Comparison of ENCODE assay signal across 9 cellular contexts in genomic region chr19:11505032-11505503, GRCh38. TPM values are rescaled to one million over a fixed set of nuclear protein-coding genes. Genes with fewer than 3 reads are reported as not detected.
A peak's percentile ranks its signal among the peaks of the same experiment; 100 is the strongest.
DNase-seq lines count a peak whose midpoint lies in the region; ATAC-seq, FAIRE-seq and TF ChIP-seq lines count a peak whose summit lies in the region.
"Had no signal": no experiment of that assay in that cellular context is flagged by ENCODE, and none has a peak within 500 bp of the region (broad histone marks: within the 10 kb centered on the region; RNA-seq: fewer than 3 reads in every experiment).

No MANE protein-coding gene starts in this region.

- H3K4me2 ChIP-seq in BLaER1 (peak overlapping the region; percentile 85), HepG2 (ENCODE audit: low read depth, low read length) (peak overlapping the region; percentile 95)

- BruUV-seq in HepG2 (replicated peaks; lab: Mats Ljungman, UMichigan) = no TSS peak

- H2AFZ ChIP-seq in HepG2 (ENCODE audit: low read length) = no peak overlapping the region

- H3K79me2 ChIP-seq in HepG2 (ENCODE audit: insufficient read depth, low read length) = peaks cover 6% of the 10 kb centered on the region

- peak overlapping the region; percentile 90 for H3K9ac ChIP-seq in BLaER1
- H3K9ac ChIP-seq in HepG2 (ENCODE audit: insufficient read depth, low read depth, low read length) = peak overlapping the region; percentile 80

- H3K27me3 ChIP-seq in BLaER1 (no peaks in the 10 kb centered on the region), HepG2 (ENCODE audit: control insufficient read depth in 1 of 2, insufficient read depth in 2 of 2, low read length in 2 of 2) (no peaks in the 10 kb centered on the region)

- POLR2A ChIA-PET in HepG2 (lab: Yijun Ruan, JAX) = interaction anchor here (1.3 kb wide), 1 partner anchor 14 kb away, joined by 3 read pairs; no protein-coding TSS in a partner anchor

- in situ Hi-C loops in HepG2 (cut with HindIII; ENCODE audit: extremely low pct_ligation_motif_present, low pct_unique_long_range_greater_than_20kb) = no loop called here

- peaks cover 32% of the 10 kb centered on the region; the same call in 1 of the 2 replicates for H3K36me3 ChIP-seq in BLaER1
- peaks cover 0 to 2% of the 10 kb centered on the region in 2 experiments; a peak in 1 of 5 replicates for H3K36me3 ChIP-seq in HepG2 (replicated peaks in 1 of 2; ENCODE audit: control insufficient read depth in 1 of 2, insufficient read depth in 2 of 2, low read length in 2 of 2)

- H3K4me1 ChIP-seq in BLaER1 = peaks cover 24% of the 10 kb centered on the region
- peaks cover 18% of the 10 kb centered on the region for H3K4me1 ChIP-seq in HepG2 (ENCODE audit: insufficient read depth, low read length)

- H3K27ac ChIP-seq in BLaER1 (peak overlapping the region; percentile 91), HepG2 (ENCODE audit: extremely low read length, insufficient read depth, low read length) (peak overlapping the region; percentile 77)

- H3K4me3 ChIP-seq in BLaER1 = peak overlapping the region; percentile 92
- peak overlapping the region; percentile 77 to 84 (median 81) for H3K4me3 ChIP-seq in HepG2 (replicated peaks in 1 of 3; ENCODE audit: insufficient read depth in 1 of 3, low read depth in 2 of 3, low read length in 3 of 3)

- CTCF ChIA-PET in HepG2 (lab: Yijun Ruan, JAX; ENCODE audit: low intra/inter-chr PET ratio, low total read pairs) = no interaction called here

- H4K20me1 ChIP-seq in BLaER1 (no peaks in the 10 kb centered on the region; the same call in 1 of the 2 replicates), HepG2 (ENCODE audit: insufficient read depth, low read length) (no peaks in the 10 kb centered on the region; the same call in 1 of the 2 replicates)

- TF ChIP-seq EP300 in HepG2 (IDR thresholded peaks at IDR 0.05; ENCODE audit: low read depth in 2 of 2, low read length in 2 of 2) (no peak), HepG2 (CRISPR knock-in tag; IDR thresholded peaks at IDR 0.05; ENCODE audit: borderline replicate concordance) (no peak)

- H3K9me3 ChIP-seq in BLaER1 (no peaks in the 10 kb centered on the region), HepG2 (ENCODE audit: low read length) (no peaks in the 10 kb centered on the region)

- peak in 1 of 2 experiments; percentile 50; a peak in 1 of 4 replicates for TF ChIP-seq POLR2A in HepG2 (IDR thresholded peaks at IDR 0.05; ENCODE audit: insufficient read depth in 1 of 2, low read depth in 2 of 2, low read length in 2 of 2)

- 20% methylated on average over 1 of the region's 33 CpGs for WGBS in HepG2 (ENCODE audit: low lambda C conversion rate)

- ATAC-seq in GM19372 (IDR thresholded peaks at IDR 0.05; ENCODE audit: low read depth, unreplicated experiment) = peak; percentile 86
- peak; percentile 78 for ATAC-seq in HG03520 (IDR thresholded peaks at IDR 0.05; ENCODE audit: unreplicated experiment)
- peak; percentile 96 for ATAC-seq in HepG2

- DNase-seq in NCI-H526 (lab: John Stamatoyannopoulos, UW) = peak; percentile 86 to 96
- DNase-seq in activated CD4-positive, alpha-beta T cell treated with anti-CD3 and anti-CD28 coated beads, Interleukin-2, amount 50 U/mL, for 1 hour = peak; percentile 97
- DNase-seq in dedifferentiated amniotic fluid mesenchymal stem cell (ENCODE audit: extremely low spot score) = peak; percentile 90
- peak; percentile 91 for DNase-seq in HepG2 (ENCODE audit: low spot score)
- peak; percentile 95 to 97 for DNase-seq in stimulated activated CD4-positive, alpha-beta T cell treated with anti-CD3 and anti-CD28 coated beads, Interleukin-2, amount 100 ng/mL, for 48 hours

- no peak for TF ChIP-seq RAD21 in HepG2 (CRISPR knock-in tag; IDR thresholded peaks at IDR 0.05)

- peak; percentile 30 for FAIRE-seq in HepG2 (lab: Jason Lieb, UNC)

- intact Hi-C loops in HepG2 (cut with micrococcal nuclease; ENCODE audit: unreplicated experiment) = no loop called here

- no peak for TF ChIP-seq CTCF in HepG2 (CRISPR knock-in tag; IDR thresholded peaks at IDR 0.05)

RNA-seq across cellular contexts. Expression of gene ZNF653, which starts 0.6 kb away (rescaled TPM):
- 1.2 and 4.7 TPM in 2 replicates for total RNA-seq in HepG2 (2016; rRNA removed; fragmentation: Illumina TruSeq; extraction: Trizol)
- 1.0 and 1.5 TPM in 2 replicates for total RNA-seq in HepG2 (2016; cell fraction: cytosol; rRNA removed; fragmentation: Illumina TruSeq; extraction: Trizol; ENCODE audit: low read depth)
- total RNA-seq in HepG2 (2016; cell fraction: insoluble cytoplasmic fraction; rRNA removed; fragmentation: Illumina TruSeq; extraction: Trizol) = 1.2 and 3.2 TPM in 2 replicates
- total RNA-seq in HepG2 (2016; cell fraction: membrane; rRNA removed; fragmentation: Illumina TruSeq; extraction: Trizol) = 1.8 and 2.2 TPM in 2 replicates
- total RNA-seq in HepG2 (2016; cell fraction: nucleus; rRNA removed; fragmentation: Illumina TruSeq; extraction: Trizol) = 2.9 and 3.8 TPM in 2 replicates
- 6.6 and 7.1 TPM in 2 replicates for polyA plus RNA-seq in HepG2 (2011; rRNA removed)
- polyA plus RNA-seq in HepG2 (2011; cell fraction: cytosol; rRNA removed) = 7.1 and 10.4 TPM in 2 replicates
- polyA plus RNA-seq in HepG2 (2011; cell fraction: nucleus; rRNA removed) = 18.3 and 30.3 TPM in 2 replicates
- polyA plus RNA-seq in HepG2 (2012) = 3.6 and 4.5 TPM in 2 replicates
- 0.57 and 1.6 TPM in 2 replicates for polyA plus RNA-seq in HepG2 (2016; cell fraction: cytosol; fragmentation: Illumina TruSeq; extraction: Trizol; ENCODE audit: low read depth)
- 1.9 and 2.7 TPM in 2 replicates for polyA plus RNA-seq in HepG2 (2016; cell fraction: insoluble cytoplasmic fraction; fragmentation: Illumina TruSeq; extraction: Trizol; ENCODE audit: low read depth)
- polyA plus RNA-seq in HepG2 (2016; cell fraction: membrane; fragmentation: Illumina TruSeq; extraction: Trizol; ENCODE audit: low read depth) = 1.3 and 1.8 TPM in 2 replicates
- 5.8 and 5.9 TPM in 2 replicates for polyA plus RNA-seq in HepG2 (2016; cell fraction: nucleus; fragmentation: Illumina TruSeq; extraction: Trizol; ENCODE audit: insufficient read depth, low read depth)
- 5.9 and 8.5 TPM in 2 replicates for polyA minus RNA-seq in HepG2 (2011; rRNA and poly(A)+ RNA removed; ENCODE audit: low replicate concordance)
- 2.1 and 3.0 TPM in 2 replicates for polyA minus RNA-seq in HepG2 (2011; cell fraction: cytosol; rRNA and poly(A)+ RNA removed)
- polyA minus RNA-seq in HepG2 (2011; cell fraction: nucleus; rRNA and poly(A)+ RNA removed) = 11.2 and 12.4 TPM in 2 replicates

RNA-seq across cellular contexts. Expression of gene ECSIT, which starts 23.9 kb away (rescaled TPM):
- 32.2 and 36.4 TPM in 2 replicates for total RNA-seq in HepG2 (2016; rRNA removed; fragmentation: Illumina TruSeq; extraction: Trizol)
- 34.9 and 42.8 TPM in 2 replicates for total RNA-seq in HepG2 (2016; cell fraction: cytosol; rRNA removed; fragmentation: Illumina TruSeq; extraction: Trizol; ENCODE audit: low read depth)
- total RNA-seq in HepG2 (2016; cell fraction: insoluble cytoplasmic fraction; rRNA removed; fragmentation: Illumina TruSeq; extraction: Trizol) = 29.2 and 39.1 TPM in 2 replicates
- 47.6 and 47.9 TPM in 2 replicates for total RNA-seq in HepG2 (2016; cell fraction: membrane; rRNA removed; fragmentation: Illumina TruSeq; extraction: Trizol)
- 18.6 and 23.5 TPM in 2 replicates for total RNA-seq in HepG2 (2016; cell fraction: nucleus; rRNA removed; fragmentation: Illumina TruSeq; extraction: Trizol)
- polyA plus RNA-seq in HepG2 (2011; rRNA removed) = 55.4 and 62.3 TPM in 2 replicates
- polyA plus RNA-seq in HepG2 (2011; cell fraction: cytosol; rRNA removed) = 50.1 and 76.7 TPM in 2 replicates
- 54.8 and 72.2 TPM in 2 replicates for polyA plus RNA-seq in HepG2 (2011; cell fraction: nucleus; rRNA removed)
- 23.3 and 36.3 TPM in 2 replicates for polyA plus RNA-seq in HepG2 (2012)
- 31.3 and 34.7 TPM in 2 replicates for polyA plus RNA-seq in HepG2 (2016; cell fraction: cytosol; fragmentation: Illumina TruSeq; extraction: Trizol; ENCODE audit: low read depth)
- polyA plus RNA-seq in HepG2 (2016; cell fraction: insoluble cytoplasmic fraction; fragmentation: Illumina TruSeq; extraction: Trizol; ENCODE audit: low read depth) = 32.2 and 38.2 TPM in 2 replicates
- 46.4 and 49.9 TPM in 2 replicates for polyA plus RNA-seq in HepG2 (2016; cell fraction: membrane; fragmentation: Illumina TruSeq; extraction: Trizol; ENCODE audit: low read depth)
- polyA plus RNA-seq in HepG2 (2016; cell fraction: nucleus; fragmentation: Illumina TruSeq; extraction: Trizol; ENCODE audit: insufficient read depth, low read depth) = 50.2 and 54.3 TPM in 2 replicates
- polyA minus RNA-seq in HepG2 (2011; rRNA and poly(A)+ RNA removed; ENCODE audit: low replicate concordance) = 105 and 125 TPM in 2 replicates
- 32.7 and 34.2 TPM in 2 replicates for polyA minus RNA-seq in HepG2 (2011; cell fraction: cytosol; rRNA and poly(A)+ RNA removed)
- polyA minus RNA-seq in HepG2 (2011; cell fraction: nucleus; rRNA and poly(A)+ RNA removed) = 9.3 and 10.2 TPM in 2 replicates

RNA-seq across cellular contexts. Expression of gene ELAVL3, which starts 24.2 kb away (rescaled TPM):
- total RNA-seq in HepG2 (2016; rRNA removed; fragmentation: Illumina TruSeq; extraction: Trizol) = not detected in 2 replicates
- not detected in 2 replicates for total RNA-seq in HepG2 (2016; cell fraction: cytosol; rRNA removed; fragmentation: Illumina TruSeq; extraction: Trizol; ENCODE audit: low read depth)
- total RNA-seq in HepG2 (2016; cell fraction: insoluble cytoplasmic fraction; rRNA removed; fragmentation: Illumina TruSeq; extraction: Trizol) = not detected in 2 replicates
- not detected in 2 replicates for total RNA-seq in HepG2 (2016; cell fraction: membrane; rRNA removed; fragmentation: Illumina TruSeq; extraction: Trizol)
- not detected in 2 replicates for total RNA-seq in HepG2 (2016; cell fraction: nucleus; rRNA removed; fragmentation: Illumina TruSeq; extraction: Trizol)
- polyA plus RNA-seq in HepG2 (2011; rRNA removed) = 0.03 TPM in 2 replicates
- not detected in 2 replicates for polyA plus RNA-seq in HepG2 (2011; cell fraction: cytosol; rRNA removed)
- 0.12 and 0.16 TPM in 2 replicates for polyA plus RNA-seq in HepG2 (2011; cell fraction: nucleus; rRNA removed)
- polyA plus RNA-seq in HepG2 (2012) = 0.03 TPM in 2 replicates
- polyA plus RNA-seq in HepG2 (2016; cell fraction: cytosol; fragmentation: Illumina TruSeq; extraction: Trizol; ENCODE audit: low read depth) = 0.02 TPM in 1 of 2 replicates, not detected in the other
- polyA plus RNA-seq in HepG2 (2016; cell fraction: insoluble cytoplasmic fraction; fragmentation: Illumina TruSeq; extraction: Trizol; ENCODE audit: low read depth) = not detected in 2 replicates
- not detected in 2 replicates for polyA plus RNA-seq in HepG2 (2016; cell fraction: membrane; fragmentation: Illumina TruSeq; extraction: Trizol; ENCODE audit: low read depth)
- polyA plus RNA-seq in HepG2 (2016; cell fraction: nucleus; fragmentation: Illumina TruSeq; extraction: Trizol; ENCODE audit: insufficient read depth, low read depth) = not detected in 2 replicates
- polyA minus RNA-seq in HepG2 (2011; rRNA and poly(A)+ RNA removed; ENCODE audit: low replicate concordance) = not detected in 2 replicates
- polyA minus RNA-seq in HepG2 (2011; cell fraction: cytosol; rRNA and poly(A)+ RNA removed) = not detected in 2 replicates
- not detected in 2 replicates for polyA minus RNA-seq in HepG2 (2011; cell fraction: nucleus; rRNA and poly(A)+ RNA removed)
- total RNA-seq: activated CD8-positive, alpha-beta memory T cell treated with anti-CD3 and anti-CD28 coated beads for 36 hours had no signal

RNA-seq across cellular contexts. Expression of gene CNN1, which starts 33.6 kb away (rescaled TPM):
- 0.55 and 1.1 TPM in 2 replicates for total RNA-seq in HepG2 (2016; rRNA removed; fragmentation: Illumina TruSeq; extraction: Trizol)
- total RNA-seq in HepG2 (2016; cell fraction: cytosol; rRNA removed; fragmentation: Illumina TruSeq; extraction: Trizol; ENCODE audit: low read depth) = 1.2 and 1.6 TPM in 2 replicates
- 0.58 and 0.74 TPM in 2 replicates for total RNA-seq in HepG2 (2016; cell fraction: insoluble cytoplasmic fraction; rRNA removed; fragmentation: Illumina TruSeq; extraction: Trizol)
- 0.99 and 1.0 TPM in 2 replicates for total RNA-seq in HepG2 (2016; cell fraction: membrane; rRNA removed; fragmentation: Illumina TruSeq; extraction: Trizol)
- 0.43 TPM in 1 of 2 replicates, not detected in the other for total RNA-seq in HepG2 (2016; cell fraction: nucleus; rRNA removed; fragmentation: Illumina TruSeq; extraction: Trizol)
- polyA plus RNA-seq in HepG2 (2011; rRNA removed) = 0.39 and 0.70 TPM in 2 replicates
- polyA plus RNA-seq in HepG2 (2011; cell fraction: cytosol; rRNA removed) = 0.28 and 0.50 TPM in 2 replicates
- polyA plus RNA-seq in HepG2 (2011; cell fraction: nucleus; rRNA removed) = 0.33 and 0.40 TPM in 2 replicates
- polyA plus RNA-seq in HepG2 (2012) = 0.40 and 0.45 TPM in 2 replicates
- 1.5 TPM in 2 replicates for polyA plus RNA-seq in HepG2 (2016; cell fraction: cytosol; fragmentation: Illumina TruSeq; extraction: Trizol; ENCODE audit: low read depth)
- 1.2 TPM in 2 replicates for polyA plus RNA-seq in HepG2 (2016; cell fraction: insoluble cytoplasmic fraction; fragmentation: Illumina TruSeq; extraction: Trizol; ENCODE audit: low read depth)
- 1.2 and 1.4 TPM in 2 replicates for polyA plus RNA-seq in HepG2 (2016; cell fraction: membrane; fragmentation: Illumina TruSeq; extraction: Trizol; ENCODE audit: low read depth)
- 0.37 and 0.87 TPM in 2 replicates for polyA plus RNA-seq in HepG2 (2016; cell fraction: nucleus; fragmentation: Illumina TruSeq; extraction: Trizol; ENCODE audit: insufficient read depth, low read depth)
- 1.6 TPM in 1 of 2 replicates, not detected in the other for polyA minus RNA-seq in HepG2 (2011; rRNA and poly(A)+ RNA removed; ENCODE audit: low replicate concordance)
- polyA minus RNA-seq in HepG2 (2011; cell fraction: cytosol; rRNA and poly(A)+ RNA removed) = not detected in 2 replicates
- polyA minus RNA-seq in HepG2 (2011; cell fraction: nucleus; rRNA and poly(A)+ RNA removed) = not detected in 2 replicates
- total RNA-seq: activated CD8-positive, alpha-beta memory T cell treated with anti-CD3 and anti-CD28 coated beads for 36 hours had no signal

RNA-seq across cellular contexts. Expression of gene ELOF1, which starts 54.0 kb away (rescaled TPM):
- total RNA-seq in HepG2 (2016; rRNA removed; fragmentation: Illumina TruSeq; extraction: Trizol) = 43.2 and 47.2 TPM in 2 replicates
- total RNA-seq in HepG2 (2016; cell fraction: cytosol; rRNA removed; fragmentation: Illumina TruSeq; extraction: Trizol; ENCODE audit: low read depth) = 22.1 and 24.0 TPM in 2 replicates
- total RNA-seq in HepG2 (2016; cell fraction: insoluble cytoplasmic fraction; rRNA removed; fragmentation: Illumina TruSeq; extraction: Trizol) = 43.9 and 45.2 TPM in 2 replicates
- total RNA-seq in HepG2 (2016; cell fraction: membrane; rRNA removed; fragmentation: Illumina TruSeq; extraction: Trizol) = 43.6 and 46.0 TPM in 2 replicates
- 13.8 and 15.5 TPM in 2 replicates for total RNA-seq in HepG2 (2016; cell fraction: nucleus; rRNA removed; fragmentation: Illumina TruSeq; extraction: Trizol)
- 14.5 TPM in 2 replicates for polyA plus RNA-seq in HepG2 (2011; rRNA removed)
- polyA plus RNA-seq in HepG2 (2011; cell fraction: cytosol; rRNA removed) = 18.3 and 25.5 TPM in 2 replicates
- polyA plus RNA-seq in HepG2 (2011; cell fraction: nucleus; rRNA removed) = 37.4 and 37.6 TPM in 2 replicates
- 24.5 and 41.2 TPM in 2 replicates for polyA plus RNA-seq in HepG2 (2012)
- polyA plus RNA-seq in HepG2 (2016; cell fraction: cytosol; fragmentation: Illumina TruSeq; extraction: Trizol; ENCODE audit: low read depth) = 29.9 and 33.8 TPM in 2 replicates
- 75.7 and 79.7 TPM in 2 replicates for polyA plus RNA-seq in HepG2 (2016; cell fraction: insoluble cytoplasmic fraction; fragmentation: Illumina TruSeq; extraction: Trizol; ENCODE audit: low read depth)
- polyA plus RNA-seq in HepG2 (2016; cell fraction: membrane; fragmentation: Illumina TruSeq; extraction: Trizol; ENCODE audit: low read depth) = 64.0 and 65.9 TPM in 2 replicates
- polyA plus RNA-seq in HepG2 (2016; cell fraction: nucleus; fragmentation: Illumina TruSeq; extraction: Trizol; ENCODE audit: insufficient read depth, low read depth) = 40.0 and 46.3 TPM in 2 replicates
- polyA minus RNA-seq in HepG2 (2011; rRNA and poly(A)+ RNA removed; ENCODE audit: low replicate concordance) = 15.4 and 55.8 TPM in 2 replicates
- polyA minus RNA-seq in HepG2 (2011; cell fraction: cytosol; rRNA and poly(A)+ RNA removed) = 7.6 and 7.7 TPM in 2 replicates
- polyA minus RNA-seq in HepG2 (2011; cell fraction: nucleus; rRNA and poly(A)+ RNA removed) = 9.4 and 10.4 TPM in 2 replicates

Comparison
In these comparisons a context has a peak if more than half of its experiments do, and no peak if none do; other contexts are left out.
1. Peak in every context shown above with its lines: DNase-seq, ATAC-seq, H3K4me3 ChIP-seq and H3K27ac ChIP-seq.